Comparison of ENCODE assay signal across 19 cellular contexts in genomic region chr10:97644961-97645360, GRCh38. TPM values are rescaled to one million over a fixed set of nuclear protein-coding genes. Genes with fewer than 3 reads are reported as not detected.
"Had no signal": no experiment of that assay in that cellular context is flagged by ENCODE, and none has a peak within 500 bp of the region (broad histone marks: within the 10 kb centered on the region; RNA-seq: fewer than 3 reads in every experiment).

No MANE protein-coding gene starts in this region.

- H2AFZ ChIP-seq: parathyroid adenoma had no signal

- ATAC-seq: foreskin keratinocyte; left lobe of liver; natural killer cell treated with Interleukin-12 subunit alpha and Interleukin-12 subunit beta and Interleukin-15 and Interleukin-18, amount 100 ng/mL, for 72 hours; right lobe of liver had no signal

- H3K4me1 ChIP-seq: prostate gland had no signal

- DNase-seq: effector memory CD4-positive, alpha-beta T cell; foreskin keratinocyte; head of caudate nucleus; hippocampal formation; islet precursor cell; occipital lobe; right lobe of liver; stimulated activated CD4-positive, alpha-beta T cell treated with anti-CD3 and anti-CD28 coated beads, Interleukin-2, amount 100 ng/mL, for 24 hours; stimulated activated CD4-positive, alpha-beta T cell treated with anti-CD3 and anti-CD28 coated beads, Interleukin-4, amount 100 ng/mL, for 4 hours; stimulated activated naive CD4-positive, alpha-beta T cell treated with Interleukin-2 at 50 U/mL for 16 hours; trophoblast cell had no signal

- H3K4me3 ChIP-seq: esophagus muscularis mucosa, prostate gland, right lobe of liver had no signal

- H3K27ac ChIP-seq: esophagus muscularis mucosa, foreskin keratinocyte, parathyroid adenoma, prostate gland, right lobe of liver had no signal

- H3K9ac ChIP-seq: parathyroid adenoma had no signal

- H3K36me3 ChIP-seq: prostate gland had no signal

- H3K27me3 ChIP-seq: esophagus muscularis mucosa, foreskin keratinocyte, right lobe of liver had no signal

- H3K9me3 ChIP-seq: esophagus muscularis mucosa, prostate gland, right lobe of liver had no signal

RNA-seq across cellular contexts. Expression of gene C10orf62, which starts 55.4 kb away (rescaled TPM):
- total RNA-seq: foreskin keratinocyte; mesothelial cell of epicardium; natural killer cell treated with Interleukin-12 subunit alpha and Interleukin-12 subunit beta and Interleukin-15 and Interleukin-18, amount 100 ng/mL, for 72 hours; occipital lobe; urinary bladder had no signal
- polyA plus RNA-seq: foreskin keratinocyte, thymus, urinary bladder had no signal
